ENCODE assay signal across 14 cellular contexts in genomic region chr4:159177265-159178146, GRCh38.
DNase-seq lines count a peak whose midpoint lies in the region; ATAC-seq and TF ChIP-seq lines count a peak whose summit lies in the region.
"Had no signal": no experiment of that assay in that cellular context is flagged by ENCODE, and none has a peak within 500 bp of the region (broad histone marks: within the 10 kb centered on the region; RNA-seq: fewer than 3 reads in every experiment).

No MANE protein-coding gene starts in this region.

- H3K4me3 ChIP-seq in heart right ventricle, result no peak overlapping the region
- H3K4me3 ChIP-seq in right cardiac atrium (ENCODE audit: low read length), result no peak overlapping the region
- H3K4me3 ChIP-seq in OCI-LY3 (ENCODE audit: low read length), result peak overlapping the region; percentile 66
- no peak overlapping the region for H3K4me3 ChIP-seq in HAP-1
- H3K4me3 ChIP-seq in esophagus muscularis mucosa, result no peak overlapping the region
- H3K4me3 ChIP-seq: gastroesophageal sphincter, right lobe of liver had no signal

- TF ChIP-seq CTCF in heart right ventricle (IDR thresholded peaks at IDR 0.05), result no peak
- TF ChIP-seq CTCF in OCI-LY3 (IDR thresholded peaks at IDR 0.05; ENCODE audit: low read depth, low read length), result no peak
- no peak for TF ChIP-seq CTCF in esophagus muscularis mucosa (IDR thresholded peaks at IDR 0.05)
- TF ChIP-seq CTCF in activated CD8-positive, alpha-beta T cell treated with anti-CD3 and anti-CD28 coated beads for 36 hours (IDR thresholded peaks at IDR 0.05), result no peak

- no peak overlapping the region for H3K27ac Mint-ChIP-seq in activated CD8-positive, alpha-beta T cell treated with anti-CD3 and anti-CD28 coated beads for 36 hours
- H3K27ac Mint-ChIP-seq: activated T-cell treated with anti-CD3 and anti-CD28 coated beads, Interleukin-2, amount 50 U/mL, for 72 hours had no signal

- peaks cover 11 to 100% (median 86%) of the 10 kb centered on the region in 9 donors for H3K4me1 ChIP-seq in heart right ventricle
- H3K4me1 ChIP-seq in right cardiac atrium (ENCODE audit: control insufficient read depth, insufficient read depth, low read length), result peaks cover 8% of the 10 kb centered on the region
- peaks cover 48% of the 10 kb centered on the region for H3K4me1 ChIP-seq in OCI-LY3 (ENCODE audit: low read length)
- H3K4me1 ChIP-seq in HAP-1, result peaks cover 11% of the 10 kb centered on the region
- H3K4me1 ChIP-seq in esophagus muscularis mucosa, result peaks cover 51 to 86% (median 77%) of the 10 kb centered on the region in 4 donors

- no peaks in the 10 kb centered on the region for H3K27me3 Mint-ChIP-seq in activated CD8-positive, alpha-beta T cell treated with anti-CD3 and anti-CD28 coated beads for 36 hours
- H3K27me3 Mint-ChIP-seq: central memory CD8-positive, alpha-beta T cell had no signal

- H3K27ac ChIP-seq in heart right ventricle (peak overlapping the region in 8 of 10 donors; percentile 13 to 87 (median 72)), right cardiac atrium (ENCODE audit: low read length) (no peak overlapping the region), OCI-LY3 (ENCODE audit: low read length) (peak overlapping the region; percentile 35), esophagus muscularis mucosa (replicated peaks in 1 of 4) (no peak overlapping the region)
- H3K27ac ChIP-seq: right lobe of liver had no signal

- H2AFZ ChIP-seq in OCI-LY3 (ENCODE audit: low read depth, low read length), result no peak overlapping the region

- POLR2A ChIA-PET in activated CD8-positive, alpha-beta T cell treated with anti-CD3 and anti-CD28 coated beads for 36 hours (lab: Charles Lee), result no interaction called here

- ATAC-seq in heart right ventricle (no peak), right cardiac atrium (no peak), HG02870 (IDR thresholded peaks at IDR 0.05; ENCODE audit: unreplicated experiment) (peak; percentile 36), GM21515 (IDR thresholded peaks at IDR 0.05; ENCODE audit: unreplicated experiment) (no peak)
- no peak for ATAC-seq in activated CD8-positive, alpha-beta T cell treated with anti-CD3 and anti-CD28 coated beads for 36 hours
- ATAC-seq: gastroesophageal sphincter had no signal

- H3K36me3 ChIP-seq in heart right ventricle (no peaks in the 10 kb centered on the region), OCI-LY3 (replicated peaks; ENCODE audit: low read depth, low read length) (no peaks in the 10 kb centered on the region), HAP-1 (replicated peaks) (no peaks in the 10 kb centered on the region), esophagus muscularis mucosa (no peaks in the 10 kb centered on the region)
- H3K36me3 ChIP-seq: gastroesophageal sphincter, right lobe of liver had no signal

- H3K9ac ChIP-seq in OCI-LY3 (ENCODE audit: low read length), result peak overlapping the region; percentile 32

- 71 to 72% methylated on average over 5 of the region's 5 CpGs for WGBS in heart right ventricle, 2 donors
- WGBS in right cardiac atrium, result 63% methylated on average over 5 of the region's 5 CpGs
- WGBS in esophagus muscularis mucosa, result 74% methylated on average over 5 of the region's 5 CpGs

- peak overlapping the region; percentile 74 for H3K4me2 ChIP-seq in OCI-LY3 (ENCODE audit: low read length)

- TF ChIP-seq EP300 in esophagus muscularis mucosa (IDR thresholded peaks at IDR 0.05), result no peak

- DNase-seq in heart right ventricle (no peak), right cardiac atrium (no peak), HAP-1 (ENCODE audit: low spot score in 2 of 2) (no peak), esophagus muscularis mucosa (ENCODE audit: extremely low spot score) (no peak)
- no peak for DNase-seq in activated CD8-positive, alpha-beta T cell treated with anti-CD3 and anti-CD28 coated beads for 36 hours
- DNase-seq: activated T-cell treated with anti-CD3 and anti-CD28 coated beads, Interleukin-2, amount 50 U/mL, for 72 hours; NCI-H1436; right lobe of liver; T-helper 1 cell had no signal

- intact Hi-C loops in heart right ventricle (cut with DNase I), result loop anchor here (5.0 to 10.0 kb wide), 10 partner anchors 73 to 453 kb away; partner anchors contain the start of genes PPID (in 4 of the 10) and RAPGEF2 (in 2 of the 10)
- intact Hi-C loops in right cardiac atrium (cut with DNase I), result loop anchor here in 3 of 4 donors (5.0 to 10.0 kb wide), 4 partner anchors 73 to 453 kb away; partner anchors contain the start of genes RAPGEF2 (in 2 of the 3) and PPID (in 1 of the 3)
- intact Hi-C loops in esophagus muscularis mucosa (cut with DNase I), result loop anchor here (10.0 kb wide), 1 partner anchor 453 kb away; the partner anchor contains the start of gene PPID
- intact Hi-C loops in activated CD8-positive, alpha-beta T cell treated with anti-CD3 and anti-CD28 coated beads for 36 hours (cut with micrococcal nuclease), result loop anchor here (5.0 to 10.0 kb wide), 2 partner anchors 75 to 453 kb away; partner anchors contain the start of genes PPID and RAPGEF2

- no peaks in the 10 kb centered on the region for H3K36me3 Mint-ChIP-seq in activated CD8-positive, alpha-beta T cell treated with anti-CD3 and anti-CD28 coated beads for 36 hours (ENCODE audit: low read depth)

- no peak for TF ChIP-seq POLR2A in esophagus muscularis mucosa (IDR thresholded peaks at IDR 0.05; ENCODE audit: low read depth)

- in situ Hi-C loops in HAP-1 (cut with MboI; ENCODE audit: low sequenced_read_pairs), result loop anchor here (10.0 kb wide), 1 partner anchor 333 kb away; no protein-coding TSS in a partner anchor

- H4K20me1 ChIP-seq in OCI-LY3 (ENCODE audit: insufficient read depth, low read length), result peaks cover 37% of the 10 kb centered on the region

- CTCF ChIA-PET in activated CD8-positive, alpha-beta T cell treated with anti-CD3 and anti-CD28 coated beads for 36 hours (lab: Charles Lee), result interaction anchor here (1.0 to 1.5 kb wide), 4 partner anchors 9 to 70 kb away, joined by 4 to 5 read pairs (median 4); no protein-coding TSS in a partner anchor

- no peaks in the 10 kb centered on the region; the same call in 1 of the 2 replicates for H3K79me2 ChIP-seq in OCI-LY3 (ENCODE audit: low read length)

- H3K4me3 Mint-ChIP-seq in activated CD8-positive, alpha-beta T cell treated with anti-CD3 and anti-CD28 coated beads for 36 hours, result no peak overlapping the region
- H3K4me3 Mint-ChIP-seq: central memory CD8-positive, alpha-beta T cell had no signal

- no peaks in the 10 kb centered on the region for H3K27me3 ChIP-seq in heart right ventricle
- H3K27me3 ChIP-seq in right cardiac atrium (ENCODE audit: control insufficient read depth, insufficient read depth), result no peaks in the 10 kb centered on the region
- H3K27me3 ChIP-seq in OCI-LY3 (ENCODE audit: low read depth, low read length), result peaks cover 56% of the 10 kb centered on the region
- H3K27me3 ChIP-seq in HAP-1 (ENCODE audit: low read depth), result no peaks in the 10 kb centered on the region
- no peaks in the 10 kb centered on the region for H3K27me3 ChIP-seq in esophagus muscularis mucosa
- H3K27me3 ChIP-seq: gastroesophageal sphincter, right lobe of liver had no signal

- H3K9me3 ChIP-seq in heart right ventricle, result no peaks in the 10 kb centered on the region
- H3K9me3 ChIP-seq in right cardiac atrium (ENCODE audit: control insufficient read depth, low read length), result no peaks in the 10 kb centered on the region
- no peaks in the 10 kb centered on the region for H3K9me3 ChIP-seq in OCI-LY3 (ENCODE audit: insufficient read depth, low read length)
- H3K9me3 ChIP-seq in HAP-1, result no peaks in the 10 kb centered on the region
- no peaks in the 10 kb centered on the region for H3K9me3 ChIP-seq in esophagus muscularis mucosa
- H3K9me3 ChIP-seq: gastroesophageal sphincter, right lobe of liver had no signal

- no peaks in the 10 kb centered on the region for H3K9me3 Mint-ChIP-seq in activated CD8-positive, alpha-beta T cell treated with anti-CD3 and anti-CD28 coated beads for 36 hours
- H3K9me3 Mint-ChIP-seq: activated T-cell treated with anti-CD3 and anti-CD28 coated beads, Interleukin-2, amount 50 U/mL, for 72 hours; central memory CD8-positive, alpha-beta T cell had no signal

- H3K4me1 Mint-ChIP-seq in activated CD8-positive, alpha-beta T cell treated with anti-CD3 and anti-CD28 coated beads for 36 hours (ENCODE audit: low read depth), result peaks cover 48% of the 10 kb centered on the region

Comparison
In these comparisons a context has a peak if more than half of its experiments do, and no peak if none do; other contexts are left out.
1. H3K27ac ChIP-seq: peak in heart right ventricle (8 of 10) and OCI-LY3 (single experiment); none in right cardiac atrium (single experiment) and esophagus muscularis mucosa (0 of 4).